ENCODE assay signal across 11 cellular contexts in the genomic region with DNA sequence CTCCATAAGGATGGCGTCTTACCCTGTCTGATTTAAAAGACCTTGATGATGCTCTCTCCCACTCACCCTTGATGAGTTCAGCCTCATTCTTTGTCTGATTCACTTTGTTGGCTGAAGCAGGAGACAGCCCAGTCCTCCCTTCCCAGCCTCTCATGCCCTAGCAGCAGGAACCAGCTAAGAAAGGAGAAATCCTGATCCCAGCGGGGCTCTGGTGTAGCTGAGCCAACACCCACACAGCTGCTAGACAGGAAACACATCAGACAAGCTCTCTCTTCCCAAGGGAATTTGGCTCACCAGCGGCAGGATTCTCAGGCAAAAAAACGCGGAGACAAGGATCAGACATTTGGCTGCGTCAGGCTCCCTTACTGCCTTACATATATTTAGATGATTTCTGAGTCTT.
DNase-seq lines count a peak whose midpoint lies in the region; ATAC-seq, FAIRE-seq and TF ChIP-seq lines count a peak whose summit lies in the region.
"Had no signal": no experiment of that assay in that cellular context is flagged by ENCODE, and none has a peak within 500 bp of the region (broad histone marks: within the 10 kb centered on the region; RNA-seq: fewer than 3 reads in every experiment).

No MANE protein-coding gene starts in this region.

- no peak overlapping the region for H2BK15ac ChIP-seq in H1 (ENCODE audit: low read length)

- DNase-seq in AG08396 (ENCODE audit: low spot score) (peak; percentile 32), NCI-H1694 treated with DMSO at 0.1 percent for 48 hours (lab: John Stamatoyannopoulos, UW) (peak; percentile 66), H1 (ENCODE audit: low read depth in 1 of 2, low spot score in 2 of 2) (peak in 1 of 2 experiments; percentile 3), mucosa of gallbladder (ENCODE audit: low spot score) (peak; percentile 15), CD1c-positive myeloid dendritic cell (ENCODE audit: extremely low spot score) (no peak), H54 (ENCODE audit: insufficient read length, low spot score) (no peak), NCI-H1048 (lab: John Stamatoyannopoulos, UW) (no peak)
- DNase-seq: CD4-positive, alpha-beta T cell; esophagus squamous epithelium; T-helper 9 cell had no signal

- H2BK120ac ChIP-seq in H1 (replicated peaks; ENCODE audit: low read depth, low read length) = no peak overlapping the region

- no peak overlapping the region for H4K5ac ChIP-seq in H1 (ENCODE audit: insufficient read length, low read depth, low read length)

- no peak overlapping the region for H3K56ac ChIP-seq in H1 (replicated peaks; ENCODE audit: insufficient read length, low read depth, low read length)

- TF ChIP-seq CTCF in H1 (IDR thresholded peaks at IDR 0.05; ENCODE audit: control extremely low read depth in 1 of 3, insufficient read depth in 1 of 3, low read depth in 1 of 3, low read length in 3 of 3) = no peak

- CTCF ChIA-PET in H1 (lab: Charles Lee; ENCODE audit: partially characterized antibody) = no interaction called here

- H2BK5ac ChIP-seq in H1 (ENCODE audit: low read depth, low read length) = no peak overlapping the region

- H3K4ac ChIP-seq in H1 (replicated peaks; ENCODE audit: insufficient read length, low read depth, low read length) = no peak overlapping the region

- H3K4me3 ChIP-seq in H1 (ENCODE audit: extremely low read depth in 1 of 4, insufficient read depth in 2 of 4, low read depth in 3 of 4, low read length in 4 of 4) = no peak overlapping the region
- H3K4me3 ChIP-seq: esophagus squamous epithelium had no signal

- H2AFZ ChIP-seq in H1 (ENCODE audit: low read length) = peak overlapping the region; percentile 97

- H3K27ac ChIP-seq in H1 (ENCODE audit: low read depth, low read length) = no peak overlapping the region
- H3K27ac ChIP-seq: esophagus squamous epithelium had no signal

- H3K18ac ChIP-seq in H1 (ENCODE audit: extremely low read depth, low read length) = no peak overlapping the region

- 0 out of 2 replicates have a peak overlapping the region, but pooled peaks have one; percentile 42 for H4K8ac ChIP-seq in H1 (ENCODE audit: extremely low read depth, insufficient read depth, low read length)

- 85% methylated on average over 6 of the region's 6 CpGs; no CpG with 5 or more reads in 1 of the 2 experiments for WGBS in H1 (ENCODE audit: extremely low coverage in 1 of 2, insufficient coverage in 1 of 2, insufficient read length in 1 of 2, insufficient replicate concordance in 2 of 2, low coverage in 1 of 2, low lambda C conversion rate in 2 of 2, missing lambda C conversion rate in 1 of 2), 2 experiments

- no peak overlapping the region for H2AK5ac ChIP-seq in H1 (ENCODE audit: low read depth, low read length)

- H3K27me3 ChIP-seq in H1 (replicated peaks in 1 of 4; ENCODE audit: control insufficient read depth in 3 of 4, extremely low read depth in 1 of 4, insufficient read depth in 3 of 4, low read length in 3 of 4) = no peaks in the 10 kb centered on the region
- H3K27me3 ChIP-seq: esophagus squamous epithelium had no signal

- no peak overlapping the region for H4K91ac ChIP-seq in H1 (replicated peaks; ENCODE audit: insufficient read length, low read length)

- no peaks in the 10 kb centered on the region for H3K79me1 ChIP-seq in H1 (ENCODE audit: low read depth, low read length)

- TF ChIP-seq POLR2A in H1 (IDR thresholded peaks at IDR 0.05; ENCODE audit: control extremely low read depth in 1 of 2, low read depth in 2 of 2, low read length in 2 of 2) (no peak), H54 (IDR thresholded peaks at IDR 0.05; ENCODE audit: low read depth, low read length) (no peak)

- POLR2A ChIA-PET in H1 (lab: Charles Lee; ENCODE audit: partially characterized antibody) = no interaction called here

- no peak overlapping the region for H2BK12ac ChIP-seq in H1 (ENCODE audit: low read depth, low read length)

- H4K20me1 ChIP-seq in H1 (replicated peaks in 1 of 2; ENCODE audit: control insufficient read depth in 1 of 2, insufficient read depth in 2 of 2, low read length in 2 of 2) = no peaks in the 10 kb centered on the region

- H3K23ac ChIP-seq in H1 (ENCODE audit: insufficient read length) = no peak overlapping the region

- FAIRE-seq in H1 (lab: Jason Lieb, UNC) (no peak), H54 (lab: Jason Lieb, UNC) (no peak)

- no peak for TF ChIP-seq RAD21 in H1 (IDR thresholded peaks at IDR 0.05 in 1 of 2, conservative IDR thresholded peaks at IDR 0.05 in 1 of 2; ENCODE audit: low read depth in 2 of 2, low read length in 2 of 2)

- no peaks in the 10 kb centered on the region for H3K36me3 ChIP-seq in H1 (ENCODE audit: control insufficient read depth in 2 of 4, insufficient read depth in 4 of 4, low read length in 3 of 4)
- H3K36me3 ChIP-seq: esophagus squamous epithelium had no signal

- no peak overlapping the region for H3K14ac ChIP-seq in H1 (ENCODE audit: insufficient read length)

- H3K79me2 ChIP-seq in H1 (ENCODE audit: control insufficient read depth in 1 of 2, insufficient read depth in 2 of 2, low read length in 2 of 2) = no peaks in the 10 kb centered on the region

- ATAC-seq in GM19023 (IDR thresholded peaks at IDR 0.05; ENCODE audit: unreplicated experiment) = no peak

- no peaks in the 10 kb centered on the region for H3K4me1 ChIP-seq in H1 (replicated peaks in 1 of 4; ENCODE audit: control insufficient read depth in 3 of 4, insufficient read depth in 4 of 4, low read length in 3 of 4)
- H3K4me1 ChIP-seq: esophagus squamous epithelium had no signal

- no peak for TF ChIP-seq EP300 in H1 (IDR thresholded peaks at IDR 0.05; ENCODE audit: borderline replicate concordance in 1 of 2, low read depth in 2 of 2, low read length in 2 of 2)

- H3K23me2 ChIP-seq in H1 (ENCODE audit: low read depth, low read length) = no peaks in the 10 kb centered on the region

- H3K9ac ChIP-seq in H1 (replicated peaks in 1 of 4; ENCODE audit: extremely low read depth in 1 of 4, low read depth in 3 of 4, low read length in 3 of 4) = no peak overlapping the region

- no peaks in the 10 kb centered on the region for H3K9me3 ChIP-seq in H1 (ENCODE audit: insufficient read depth in 2 of 2, low read depth in 1 of 2, low read length in 1 of 2)
- H3K9me3 ChIP-seq: esophagus squamous epithelium had no signal

- H2BK20ac ChIP-seq in H1 (ENCODE audit: low read length) = no peak overlapping the region

- no peak overlapping the region for H3K4me2 ChIP-seq in H1 (ENCODE audit: insufficient read depth in 1 of 2, low read depth in 2 of 2, low read length in 2 of 2)

TF ChIP-seq in H1, 55 proteins besides CTCF, POLR2A, EP300 and RAD21:
- TF ChIP-seq TEAD4 (IDR thresholded peaks at IDR 0.05; ENCODE audit: low read depth, low read length) = no peak
- no peak for TF ChIP-seq POLR2AphosphoS5 (IDR thresholded peaks at IDR 0.05; ENCODE audit: low read depth, low read length)
- no peak for TF ChIP-seq BRCA1 (IDR thresholded peaks at IDR 0.05; ENCODE audit: low read depth, low read length)
- no peak for TF ChIP-seq CBX5 (IDR thresholded peaks at IDR 0.05; ENCODE audit: low read depth, low read length)
- no peak for TF ChIP-seq POU5F1 (IDR thresholded peaks at IDR 0.05; ENCODE audit: low read depth, low read length)

Comparison
In these comparisons a context has a peak if more than half of its experiments do, and no peak if none do; other contexts are left out.
1. DNase-seq: peak in AG08396 (single experiment), NCI-H1694 treated with DMSO at 0.1 percent for 48 hours (single experiment) and mucosa of gallbladder (single experiment); none in CD1c-positive myeloid dendritic cell (single experiment), H54 (single experiment) and NCI-H1048 (single experiment).